ENCODE assay signal across 9 cellular contexts in the genomic region with DNA sequence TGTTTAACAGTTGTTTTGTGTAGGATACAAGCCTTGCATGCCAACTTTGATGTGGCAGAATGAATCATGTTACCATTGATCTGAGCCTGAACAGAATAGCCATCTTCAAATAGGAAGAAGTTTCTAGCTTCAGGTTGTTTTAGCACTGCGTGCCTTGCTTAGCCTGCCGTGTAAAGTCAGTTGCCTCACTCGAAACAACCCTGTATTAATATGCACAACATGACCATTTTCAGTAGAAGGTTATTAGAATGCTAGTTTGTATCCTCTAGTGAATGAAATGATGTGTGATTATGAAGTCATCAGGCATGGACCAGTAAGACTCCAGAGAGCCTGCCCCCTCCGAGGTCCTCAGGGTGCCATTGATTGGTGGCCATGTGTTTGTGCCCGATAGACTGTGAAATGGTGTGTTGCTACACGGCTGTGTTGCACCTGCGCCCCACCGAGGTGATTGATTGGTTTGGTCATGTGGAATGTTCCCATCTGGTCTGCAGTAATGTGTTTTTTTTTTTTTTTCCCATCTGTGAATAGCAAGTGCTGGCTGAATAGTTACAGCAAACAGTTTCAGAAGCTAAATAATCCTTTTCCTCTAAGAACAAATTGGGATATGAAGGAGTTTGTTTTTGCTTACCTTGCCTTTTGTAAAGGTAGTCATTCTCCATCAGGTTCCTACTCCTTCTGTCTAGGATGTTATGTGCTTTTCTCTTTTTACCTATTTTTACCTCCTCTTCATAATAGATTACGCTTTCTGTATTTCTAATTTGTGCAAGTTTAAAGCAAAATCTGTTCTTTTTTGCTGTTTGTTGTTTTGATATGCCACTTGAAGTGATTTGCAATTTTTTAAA.
DNase-seq lines count a peak whose midpoint lies in the region; ATAC-seq, FAIRE-seq and TF ChIP-seq lines count a peak whose summit lies in the region.
"Had no signal": no experiment of that assay in that cellular context is flagged by ENCODE, and none has a peak within 500 bp of the region (broad histone marks: within the 10 kb centered on the region; RNA-seq: fewer than 3 reads in every experiment).

No MANE protein-coding gene starts in this region.

- peak; percentile 76 for FAIRE-seq in GM12891 (lab: Jason Lieb, UNC)

- peaks cover 55% of the 10 kb centered on the region for H3K4me1 Mint-ChIP-seq in activated naive CD8-positive, alpha-beta T cell treated with anti-CD3 and anti-CD28 coated beads for 36 hours
- H3K4me1 Mint-ChIP-seq in naive B cell, result peaks cover 16 to 33% (median 20%) of the 10 kb centered on the region in 3 donors

- H3K9me3 Mint-ChIP-seq in activated naive CD8-positive, alpha-beta T cell treated with anti-CD3 and anti-CD28 coated beads for 36 hours, result no peaks in the 10 kb centered on the region
- no peaks in the 10 kb centered on the region for H3K9me3 Mint-ChIP-seq in naive B cell

- ATAC-seq in naive B cell (ENCODE audit: low read depth in 2 of 2) (peak; percentile 94 to 95), GM19397 (IDR thresholded peaks at IDR 0.05; ENCODE audit: unreplicated experiment) (no peak)

- H3K27me3 Mint-ChIP-seq in activated naive CD8-positive, alpha-beta T cell treated with anti-CD3 and anti-CD28 coated beads for 36 hours, result no peaks in the 10 kb centered on the region
- H3K27me3 Mint-ChIP-seq in naive B cell, result no peaks in the 10 kb centered on the region

- DNase-seq in GM12891 (ENCODE audit: insufficient read length, low spot score), result no peak
- DNase-seq in NCI-H1417 treated with DMSO at 0.1 percent for 48 hours (lab: John Stamatoyannopoulos, UW), result peak; percentile 73
- DNase-seq in activated naive CD8-positive, alpha-beta T cell treated with anti-CD3 and anti-CD28 coated beads for 36 hours, result peak; percentile 6
- peak; percentile 18 for DNase-seq in naive B cell
- no peak for DNase-seq in activated effector memory CD4-positive, alpha-beta T cell treated with anti-CD3 and anti-CD28 coated beads, Interleukin-2, amount 50 U/mL, for 16 hours
- no peak for DNase-seq in DMS153 treated with DMSO at 0.1 percent for 48 hours (lab: John Stamatoyannopoulos, UW; ENCODE audit: unreplicated experiment)
- no peak for DNase-seq in stimulated activated CD4-positive, alpha-beta T cell treated with anti-CD3 and anti-CD28 coated beads, Interleukin-4, amount 100 ng/mL, for 24 hours
- DNase-seq: heart right ventricle had no signal

- no peak overlapping the region for H3K4me3 Mint-ChIP-seq in activated naive CD8-positive, alpha-beta T cell treated with anti-CD3 and anti-CD28 coated beads for 36 hours
- H3K4me3 Mint-ChIP-seq in naive B cell, result peak overlapping the region in 4 of 8 donors; percentile 17 to 45 (median 40)

- H3K36me3 Mint-ChIP-seq in activated naive CD8-positive, alpha-beta T cell treated with anti-CD3 and anti-CD28 coated beads for 36 hours, result peaks cover 18% of the 10 kb centered on the region
- H3K36me3 Mint-ChIP-seq in naive B cell, result peaks cover 0 to 5% of the 10 kb centered on the region in 2 donors

- H3K27ac Mint-ChIP-seq in activated naive CD8-positive, alpha-beta T cell treated with anti-CD3 and anti-CD28 coated beads for 36 hours, result peak overlapping the region; percentile 72
- peak overlapping the region in 2 of 6 donors; percentile 55 to 72 for H3K27ac Mint-ChIP-seq in naive B cell

- TF ChIP-seq POLR2A in GM12891 (IDR thresholded peaks at IDR 0.05; ENCODE audit: low read depth, low read length), result no peak

TF ChIP-seq in GM12891, 5 proteins besides CTCF, POLR2A, EP300 and RAD21:
- TF ChIP-seq SPI1 (IDR thresholded peaks at IDR 0.05; ENCODE audit: low read depth, low read length) (no peak), TAF1 (IDR thresholded peaks at IDR 0.05; ENCODE audit: low read depth, low read length) (no peak), POLR2AphosphoS5 (IDR thresholded peaks at IDR 0.05; ENCODE audit: low read depth, low read length) (no peak), POU2F2 (IDR thresholded peaks at IDR 0.05; ENCODE audit: low read depth, low read length) (no peak)

Comparison
In these comparisons a context has a peak if more than half of its experiments do, and no peak if none do; other contexts are left out.
1. DNase-seq: peak in NCI-H1417 treated with DMSO at 0.1 percent for 48 hours (single experiment), activated naive CD8-positive, alpha-beta T cell treated with anti-CD3 and anti-CD28 coated beads for 36 hours (single experiment) and naive B cell (single experiment); none in GM12891 (single experiment), activated effector memory CD4-positive, alpha-beta T cell treated with anti-CD3 and anti-CD28 coated beads, Interleukin-2, amount 50 U/mL, for 16 hours (single experiment), DMS153 treated with DMSO at 0.1 percent for 48 hours (single experiment) and stimulated activated CD4-positive, alpha-beta T cell treated with anti-CD3 and anti-CD28 coated beads, Interleukin-4, amount 100 ng/mL, for 24 hours (single experiment).